11 cellular contexts compared by ENCODE assay signal in the genomic region with DNA sequence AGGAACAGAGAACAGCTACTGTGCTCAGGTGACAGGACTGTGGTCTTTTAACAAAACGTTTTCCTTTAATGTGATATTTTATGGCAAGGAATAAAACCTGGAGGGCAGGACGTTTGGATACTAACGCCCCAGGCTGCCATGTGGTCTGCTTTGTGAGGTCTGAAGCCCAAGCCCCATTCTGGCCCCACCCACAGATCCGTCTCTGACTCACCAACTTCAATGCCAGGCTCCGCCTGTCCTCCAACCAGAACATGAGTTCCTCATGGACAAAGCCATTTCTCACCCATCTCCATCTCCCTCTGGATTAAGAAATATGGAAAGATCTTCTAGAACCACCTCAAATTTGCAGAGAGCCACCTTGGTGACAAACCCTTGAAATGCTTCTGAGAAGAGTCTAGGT.
DNase-seq lines count a peak whose midpoint lies in the region; ATAC-seq and TF ChIP-seq lines count a peak whose summit lies in the region.
"Had no signal": no experiment of that assay in that cellular context is flagged by ENCODE, and none has a peak within 500 bp of the region (broad histone marks: within the 10 kb centered on the region; RNA-seq: fewer than 3 reads in every experiment).

No MANE protein-coding gene starts in this region.

- no peak for DNase-seq in stimulated activated naive CD8-positive, alpha-beta T cell treated with anti-CD3 and anti-CD28 coated beads, Interleukin-15, amount 100 ng/mL, for 72 hours
- no peak for DNase-seq in stimulated activated naive CD8-positive, alpha-beta T cell treated with anti-CD3 and anti-CD28 coated beads, Interleukin-15, Interleukin-2, amounts not matched to agents 100 U/mL and 50 U/mL, for 24 hours
- DNase-seq in SK-MEL-5 (ENCODE audit: low read depth, low spot score) (peak; percentile 47), glomerular visceral epithelial cell (ENCODE audit: extremely low spot score) (peak; percentile 23), SIG-M5 (lab: John Stamatoyannopoulos, UW) (no peak), CD1c-positive myeloid dendritic cell (ENCODE audit: extremely low spot score) (no peak), WTC11 (ENCODE audit: low spot score) (no peak)
- DNase-seq: anterior cingulate cortex; CD8-positive, alpha-beta memory T cell; hippocampal formation had no signal

- no peaks in the 10 kb centered on the region for H3K27me3 Mint-ChIP-seq in stimulated activated naive CD8-positive, alpha-beta T cell treated with anti-CD3 and anti-CD28 coated beads, Interleukin-15, amount 100 ng/mL, for 72 hours
- H3K27me3 Mint-ChIP-seq in WTC11 (ENCODE audit: low read depth): no peaks in the 10 kb centered on the region
- H3K27me3 Mint-ChIP-seq: CD8-positive, alpha-beta memory T cell had no signal

- TF ChIP-seq CTCF in WTC11 (IDR thresholded peaks at IDR 0.05): no peak

- no peak for ATAC-seq in stimulated activated naive CD8-positive, alpha-beta T cell treated with anti-CD3 and anti-CD28 coated beads, Interleukin-15, amount 100 ng/mL, for 72 hours
- ATAC-seq in stimulated activated naive CD8-positive, alpha-beta T cell treated with anti-CD3 and anti-CD28 coated beads, Interleukin-15, Interleukin-2, amounts not matched to agents 100 U/mL and 50 U/mL, for 24 hours: no peak
- no peak for ATAC-seq in WTC11
- ATAC-seq in GM18520 (IDR thresholded peaks at IDR 0.05; ENCODE audit: unreplicated experiment): no peak

- in situ Hi-C loops in SK-MEL-5 (cut with HindIII; ENCODE audit: low pct_unique_long_range_greater_than_20kb, low sequenced_read_pairs): no loop called here

- H3K27ac Mint-ChIP-seq in stimulated activated naive CD8-positive, alpha-beta T cell treated with anti-CD3 and anti-CD28 coated beads, Interleukin-15, amount 100 ng/mL, for 72 hours: peak overlapping the region; percentile 2 to 60
- H3K27ac Mint-ChIP-seq in WTC11: no peak overlapping the region

- H3K4me1 Mint-ChIP-seq in stimulated activated naive CD8-positive, alpha-beta T cell treated with anti-CD3 and anti-CD28 coated beads, Interleukin-15, amount 100 ng/mL, for 72 hours: peaks cover 17% of the 10 kb centered on the region
- no peaks in the 10 kb centered on the region for H3K4me1 Mint-ChIP-seq in WTC11

- H3K4me3 Mint-ChIP-seq in stimulated activated naive CD8-positive, alpha-beta T cell treated with anti-CD3 and anti-CD28 coated beads, Interleukin-15, amount 100 ng/mL, for 72 hours: no peak overlapping the region
- no peak overlapping the region for H3K4me3 Mint-ChIP-seq in WTC11

- POLR2A ChIA-PET in WTC11 (lab: Charles Lee): no interaction called here

- CTCF ChIA-PET in WTC11 (lab: Charles Lee): no interaction called here

- no peaks in the 10 kb centered on the region for H3K9me3 Mint-ChIP-seq in stimulated activated naive CD8-positive, alpha-beta T cell treated with anti-CD3 and anti-CD28 coated beads, Interleukin-15, amount 100 ng/mL, for 72 hours
- H3K9me3 Mint-ChIP-seq in WTC11: no peaks in the 10 kb centered on the region
- H3K9me3 Mint-ChIP-seq: CD8-positive, alpha-beta memory T cell had no signal

- no peaks in the 10 kb centered on the region for H3K36me3 Mint-ChIP-seq in WTC11

TF ChIP-seq in WTC11, 78 proteins besides CTCF, POLR2A, EP300 and RAD21:
- TF ChIP-seq NFATC4 (CRISPR knock-in tag; IDR thresholded peaks at IDR 0.05) (no peak), CREM (CRISPR knock-in tag; IDR thresholded peaks at IDR 0.05) (no peak), ZNF416 (CRISPR knock-in tag; IDR thresholded peaks at IDR 0.05) (no peak), NR3C1 (CRISPR knock-in tag; conservative IDR thresholded peaks at IDR 0.05; ENCODE audit: low read depth) (no peak), SOX15 (CRISPR knock-in tag; IDR thresholded peaks at IDR 0.05) (no peak), ZNF425 (CRISPR knock-in tag; conservative IDR thresholded peaks at IDR 0.05) (no peak), ELF4 (CRISPR knock-in tag; IDR thresholded peaks at IDR 0.05; ENCODE audit: low read depth) (no peak), ZNF219 (CRISPR knock-in tag; IDR thresholded peaks at IDR 0.05; ENCODE audit: borderline replicate concordance) (no peak), ZNF423 (CRISPR knock-in tag; IDR thresholded peaks at IDR 0.05) (no peak), TEAD4 (CRISPR knock-in tag; IDR thresholded peaks at IDR 0.05) (no peak), PREB (CRISPR knock-in tag; IDR thresholded peaks at IDR 0.05; ENCODE audit: borderline replicate concordance) (no peak), NFE2L1 (CRISPR knock-in tag; IDR thresholded peaks at IDR 0.05) (no peak), RORB (CRISPR knock-in tag; IDR thresholded peaks at IDR 0.05) (no peak), ERG (CRISPR knock-in tag; IDR thresholded peaks at IDR 0.05) (no peak)
- TF ChIP-seq, protein P1, sequence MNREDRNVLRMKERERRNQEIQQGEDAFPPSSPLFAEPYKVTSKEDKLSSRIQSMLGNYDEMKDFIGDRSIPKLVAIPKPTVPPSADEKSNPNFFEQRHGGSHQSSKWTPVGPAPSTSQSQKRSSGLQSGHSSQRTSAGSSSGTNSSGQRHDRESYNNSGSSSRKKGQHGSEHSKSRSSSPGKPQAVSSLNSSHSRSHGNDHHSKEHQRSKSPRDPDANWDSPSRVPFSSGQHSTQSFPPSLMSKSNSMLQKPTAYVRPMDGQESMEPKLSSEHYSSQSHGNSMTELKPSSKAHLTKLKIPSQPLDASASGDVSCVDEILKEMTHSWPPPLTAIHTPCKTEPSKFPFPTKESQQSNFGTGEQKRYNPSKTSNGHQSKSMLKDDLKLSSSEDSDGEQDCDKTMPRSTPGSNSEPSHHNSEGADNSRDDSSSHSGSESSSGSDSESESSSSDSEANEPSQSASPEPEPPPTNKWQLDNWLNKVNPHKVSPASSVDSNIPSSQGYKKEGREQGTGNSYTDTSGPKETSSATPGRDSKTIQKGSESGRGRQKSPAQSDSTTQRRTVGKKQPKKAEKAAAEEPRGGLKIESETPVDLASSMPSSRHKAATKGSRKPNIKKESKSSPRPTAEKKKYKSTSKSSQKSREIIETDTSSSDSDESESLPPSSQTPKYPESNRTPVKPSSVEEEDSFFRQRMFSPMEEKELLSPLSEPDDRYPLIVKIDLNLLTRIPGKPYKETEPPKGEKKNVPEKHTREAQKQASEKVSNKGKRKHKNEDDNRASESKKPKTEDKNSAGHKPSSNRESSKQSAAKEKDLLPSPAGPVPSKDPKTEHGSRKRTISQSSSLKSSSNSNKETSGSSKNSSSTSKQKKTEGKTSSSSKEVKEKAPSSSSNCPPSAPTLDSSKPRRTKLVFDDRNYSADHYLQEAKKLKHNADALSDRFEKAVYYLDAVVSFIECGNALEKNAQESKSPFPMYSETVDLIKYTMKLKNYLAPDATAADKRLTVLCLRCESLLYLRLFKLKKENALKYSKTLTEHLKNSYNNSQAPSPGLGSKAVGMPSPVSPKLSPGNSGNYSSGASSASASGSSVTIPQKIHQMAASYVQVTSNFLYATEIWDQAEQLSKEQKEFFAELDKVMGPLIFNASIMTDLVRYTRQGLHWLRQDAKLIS (CRISPR knock-in tag; IDR thresholded peaks at IDR 0.05; ENCODE audit: borderline replicate concordance): no peak

Comparison
In these comparisons a context has a peak if more than half of its experiments do, and no peak if none do; other contexts are left out.
1. DNase-seq: peak in SK-MEL-5 (single experiment) and glomerular visceral epithelial cell (single experiment); none in stimulated activated naive CD8-positive, alpha-beta T cell treated with anti-CD3 and anti-CD28 coated beads, Interleukin-15, amount 100 ng/mL, for 72 hours (0 of 2), stimulated activated naive CD8-positive, alpha-beta T cell treated with anti-CD3 and anti-CD28 coated beads, Interleukin-15, Interleukin-2, amounts not matched to agents 100 U/mL and 50 U/mL, for 24 hours (single experiment), SIG-M5 (single experiment), CD1c-positive myeloid dendritic cell (single experiment) and WTC11 (single experiment).